Comparison of ENCODE assay signal across 15 cellular contexts in genomic region chr12:67070604-67071003, GRCh38.
DNase-seq lines count a peak whose midpoint lies in the region; ATAC-seq, FAIRE-seq and TF ChIP-seq lines count a peak whose summit lies in the region.
"Had no signal": no experiment of that assay in that cellular context is flagged by ENCODE, and none has a peak within 500 bp of the region (broad histone marks: within the 10 kb centered on the region; RNA-seq: fewer than 3 reads in every experiment).

No MANE protein-coding gene starts in this region.

- H3K27me3 Mint-ChIP-seq in activated CD8-positive, alpha-beta T cell treated with anti-CD3 and anti-CD28 coated beads for 36 hours, result peaks cover 48% of the 10 kb centered on the region
- H3K27me3 Mint-ChIP-seq in activated CD8-positive, alpha-beta T cell treated with anti-CD3 and anti-CD28 coated beads, Interleukin-2, amount 10 ng/mL, durations not matched to agents 7 days and 5 days (ENCODE audit: low read depth), result peaks cover 47% of the 10 kb centered on the region
- H3K27me3 Mint-ChIP-seq in central memory CD8-positive, alpha-beta T cell, result peaks cover 90% of the 10 kb centered on the region
- peaks cover 11% of the 10 kb centered on the region for H3K27me3 Mint-ChIP-seq in neural progenitor cell (ENCODE audit: insufficient read depth, low read depth)

- BruUV-seq in OCI-LY7 (replicated peaks; lab: Mats Ljungman, UMichigan), result no TSS peak

- H3K4me1 Mint-ChIP-seq in activated CD8-positive, alpha-beta T cell treated with anti-CD3 and anti-CD28 coated beads for 36 hours (ENCODE audit: low read depth), result peaks cover 7% of the 10 kb centered on the region
- H3K4me1 Mint-ChIP-seq in activated CD8-positive, alpha-beta T cell treated with anti-CD3 and anti-CD28 coated beads, Interleukin-2, amount 10 ng/mL, durations not matched to agents 7 days and 5 days (ENCODE audit: low read depth), result peaks cover 16% of the 10 kb centered on the region
- H3K4me1 Mint-ChIP-seq in central memory CD8-positive, alpha-beta T cell, result peaks cover 24% of the 10 kb centered on the region
- peaks cover 37% of the 10 kb centered on the region for H3K4me1 Mint-ChIP-seq in neural progenitor cell

- H3K4me3 ChIP-seq in neural progenitor cell, result no peak overlapping the region
- no peak overlapping the region for H3K4me3 ChIP-seq in OCI-LY7 (ENCODE audit: low read depth, low read length, poor library complexity, severe bottlenecking)
- H3K4me3 ChIP-seq in uterus, result no peak overlapping the region

- POLR2A ChIA-PET in activated CD8-positive, alpha-beta T cell treated with anti-CD3 and anti-CD28 coated beads for 36 hours (lab: Charles Lee), result interaction anchor here (0.6 kb wide), 1 partner anchor 21 kb away, joined by 3 read pairs; no protein-coding TSS in a partner anchor
- POLR2A ChIA-PET in activated CD8-positive, alpha-beta T cell treated with anti-CD3 and anti-CD28 coated beads, Interleukin-2, amount 10 ng/mL, durations not matched to agents 7 days and 5 days (lab: Charles Lee), result interaction anchor here (0.6 kb wide), 1 partner anchor 525 kb away, joined by 3 read pairs; no protein-coding TSS in a partner anchor
- POLR2A ChIA-PET in OCI-LY7 (lab: Charles Lee), result interaction anchor here (0.6 kb wide), 1 partner anchor 23 kb away, joined by 4 read pairs; no protein-coding TSS in a partner anchor

- TF ChIP-seq POLR2A in uterus (IDR thresholded peaks at IDR 0.05), result no peak

- no peak for TF ChIP-seq CTCF in activated CD8-positive, alpha-beta T cell treated with anti-CD3 and anti-CD28 coated beads for 36 hours (IDR thresholded peaks at IDR 0.05)
- TF ChIP-seq CTCF in D721Med (IDR thresholded peaks at IDR 0.05; ENCODE audit: insufficient read depth, missing control alignments), result no peak
- no peak for TF ChIP-seq CTCF in neural progenitor cell (IDR thresholded peaks at IDR 0.05)
- TF ChIP-seq CTCF in OCI-LY7 (conservative IDR thresholded peaks at IDR 0.05; ENCODE audit: low read length), result no peak
- no peak for TF ChIP-seq CTCF in uterus (IDR thresholded peaks at IDR 0.05)

- H4K20me1 ChIP-seq in neural progenitor cell (ENCODE audit: low read depth) (peaks cover 24% of the 10 kb centered on the region), OCI-LY7 (ENCODE audit: insufficient read depth, low read length) (no peaks in the 10 kb centered on the region)

- no peaks in the 10 kb centered on the region for H3K9me3 Mint-ChIP-seq in activated CD8-positive, alpha-beta T cell treated with anti-CD3 and anti-CD28 coated beads for 36 hours
- no peaks in the 10 kb centered on the region for H3K9me3 Mint-ChIP-seq in activated CD8-positive, alpha-beta T cell treated with anti-CD3 and anti-CD28 coated beads, Interleukin-2, amount 10 ng/mL, durations not matched to agents 7 days and 5 days (ENCODE audit: insufficient read depth)
- H3K9me3 Mint-ChIP-seq in central memory CD8-positive, alpha-beta T cell, result no peaks in the 10 kb centered on the region
- no peaks in the 10 kb centered on the region for H3K9me3 Mint-ChIP-seq in neural progenitor cell

- CTCF ChIA-PET in activated CD8-positive, alpha-beta T cell treated with anti-CD3 and anti-CD28 coated beads for 36 hours (lab: Charles Lee), result interaction anchor here (0.9 kb wide), 1 partner anchor 9 kb away, joined by 3 read pairs; no protein-coding TSS in a partner anchor
- CTCF ChIA-PET in activated CD8-positive, alpha-beta T cell treated with anti-CD3 and anti-CD28 coated beads, Interleukin-2, amount 10 ng/mL, durations not matched to agents 7 days and 5 days (lab: Charles Lee), result no interaction called here
- CTCF ChIA-PET in OCI-LY7 (lab: Charles Lee; ENCODE audit: unreplicated experiment), result no interaction called here

- H3K36me3 ChIP-seq in neural progenitor cell (no peaks in the 10 kb centered on the region), OCI-LY7 (ENCODE audit: insufficient read depth, low read length) (no peaks in the 10 kb centered on the region), uterus (no peaks in the 10 kb centered on the region)
- H3K36me3 ChIP-seq: heart left ventricle, left lung, ovary, tibial artery had no signal

- no peak overlapping the region for H3K4me2 ChIP-seq in neural progenitor cell
- H3K4me2 ChIP-seq in OCI-LY7 (ENCODE audit: low read length), result no peak overlapping the region

- H2AFZ ChIP-seq in neural progenitor cell (replicated peaks) (no peak overlapping the region), OCI-LY7 (ENCODE audit: low read length) (no peak overlapping the region)

- H3K4me1 ChIP-seq in neural progenitor cell, result peaks cover 13% of the 10 kb centered on the region
- H3K4me1 ChIP-seq in OCI-LY7 (ENCODE audit: insufficient read depth, low read length, poor library complexity, severe bottlenecking), result no peaks in the 10 kb centered on the region
- no peaks in the 10 kb centered on the region for H3K4me1 ChIP-seq in uterus

- no peak overlapping the region for H3K9ac ChIP-seq in neural progenitor cell

- no peaks in the 10 kb centered on the region for H3K36me3 Mint-ChIP-seq in activated CD8-positive, alpha-beta T cell treated with anti-CD3 and anti-CD28 coated beads for 36 hours (ENCODE audit: low read depth)
- H3K36me3 Mint-ChIP-seq in activated CD8-positive, alpha-beta T cell treated with anti-CD3 and anti-CD28 coated beads, Interleukin-2, amount 10 ng/mL, durations not matched to agents 7 days and 5 days (ENCODE audit: low read depth), result no peaks in the 10 kb centered on the region
- H3K36me3 Mint-ChIP-seq in central memory CD8-positive, alpha-beta T cell (ENCODE audit: insufficient read depth), result peaks cover 4% of the 10 kb centered on the region
- H3K36me3 Mint-ChIP-seq in neural progenitor cell, result no peaks in the 10 kb centered on the region

- H3K27ac ChIP-seq in neural progenitor cell, result no peak overlapping the region
- no peak overlapping the region for H3K27ac ChIP-seq in OCI-LY7 (ENCODE audit: low read depth, low read length, poor library complexity, severe bottlenecking)
- H3K27ac ChIP-seq in uterus, result no peak overlapping the region
- H3K27ac ChIP-seq: left lung, ovary, tibial artery had no signal

- H3K9me3 ChIP-seq in neural progenitor cell (ENCODE audit: low read depth) (no peaks in the 10 kb centered on the region), OCI-LY7 (ENCODE audit: low read length) (no peaks in the 10 kb centered on the region), uterus (no peaks in the 10 kb centered on the region)
- H3K9me3 ChIP-seq: heart left ventricle, left lung, ovary, tibial artery had no signal

- no peak for DNase-seq in activated CD8-positive, alpha-beta T cell treated with anti-CD3 and anti-CD28 coated beads for 36 hours
- DNase-seq in activated CD8-positive, alpha-beta T cell treated with anti-CD3 and anti-CD28 coated beads, Interleukin-2, amount 10 ng/mL, durations not matched to agents 7 days and 5 days, result no peak
- DNase-seq in D721Med (ENCODE audit: insufficient read length, low spot score) (no peak), neural progenitor cell (ENCODE audit: low spot score) (no peak), OCI-LY7 (ENCODE audit: low spot score) (no peak), uterus (no peak), NCI-H2107 treated with DMSO at 0.1 percent for 48 hours (lab: John Stamatoyannopoulos, UW; ENCODE audit: unreplicated experiment) (no peak)
- no peak for DNase-seq in central memory CD8-positive, alpha-beta T cell (ENCODE audit: low spot score in 2 of 2)
- DNase-seq: DMS79 treated with DMSO at 0.1 percent for 48 hours, heart left ventricle, left lung, ovary, tibial artery had no signal

- no peak overlapping the region for H3K27ac Mint-ChIP-seq in activated CD8-positive, alpha-beta T cell treated with anti-CD3 and anti-CD28 coated beads for 36 hours
- no peak overlapping the region for H3K27ac Mint-ChIP-seq in activated CD8-positive, alpha-beta T cell treated with anti-CD3 and anti-CD28 coated beads, Interleukin-2, amount 10 ng/mL, durations not matched to agents 7 days and 5 days
- no peak overlapping the region for H3K27ac Mint-ChIP-seq in central memory CD8-positive, alpha-beta T cell (ENCODE audit: low read depth)
- no peak overlapping the region for H3K27ac Mint-ChIP-seq in neural progenitor cell

- peaks cover 22% of the 10 kb centered on the region for H3F3A ChIP-seq in neural progenitor cell (ENCODE audit: low read depth)

- intact Hi-C loops in activated CD8-positive, alpha-beta T cell treated with anti-CD3 and anti-CD28 coated beads for 36 hours (cut with micrococcal nuclease), result no loop called here
- intact Hi-C loops in OCI-LY7 (cut with micrococcal nuclease; ENCODE audit: unreplicated experiment) (no loop called here), uterus (cut with DNase I; ENCODE audit: low total_unique reads) (no loop called here)

- H3K9me2 ChIP-seq in OCI-LY7 (ENCODE audit: insufficient read depth, low read length), result no peaks in the 10 kb centered on the region

- ATAC-seq in activated CD8-positive, alpha-beta T cell treated with anti-CD3 and anti-CD28 coated beads for 36 hours, result no peak
- ATAC-seq in activated CD8-positive, alpha-beta T cell treated with anti-CD3 and anti-CD28 coated beads, Interleukin-2, amount 10 ng/mL, durations not matched to agents 7 days and 5 days, result no peak
- no peak for ATAC-seq in central memory CD8-positive, alpha-beta T cell (replicated peaks; ENCODE audit: extremely low read depth, poor library complexity, severe bottlenecking)
- ATAC-seq: esophagus mucosa, heart left ventricle, left lung had no signal

- FAIRE-seq in D721Med (lab: Jason Lieb, UNC), result peak; percentile 61
- FAIRE-seq: HTR-8/SVneo had no signal

- H3K4me3 Mint-ChIP-seq in activated CD8-positive, alpha-beta T cell treated with anti-CD3 and anti-CD28 coated beads for 36 hours, result peak overlapping the region; percentile 75
- no peak overlapping the region for H3K4me3 Mint-ChIP-seq in activated CD8-positive, alpha-beta T cell treated with anti-CD3 and anti-CD28 coated beads, Interleukin-2, amount 10 ng/mL, durations not matched to agents 7 days and 5 days
- H3K4me3 Mint-ChIP-seq in central memory CD8-positive, alpha-beta T cell, result peak overlapping the region; percentile 81
- peak overlapping the region; percentile 90 for H3K4me3 Mint-ChIP-seq in neural progenitor cell

- peaks cover 30% of the 10 kb centered on the region for H3K79me2 ChIP-seq in neural progenitor cell (ENCODE audit: low read depth)
- no peaks in the 10 kb centered on the region for H3K79me2 ChIP-seq in OCI-LY7 (ENCODE audit: insufficient read depth, low read depth, low read length)

- peaks cover 5% of the 10 kb centered on the region for H3K27me3 ChIP-seq in neural progenitor cell
- no peaks in the 10 kb centered on the region for H3K27me3 ChIP-seq in uterus
- H3K27me3 ChIP-seq: ovary had no signal
